ENCODE assay signal across 1 cellular context in genomic region chr1:245337829-245338484, GRCh38.
A peak's percentile ranks its signal among the peaks of the same experiment; 100 is the strongest.
TF ChIP-seq lines count a peak whose summit lies in the region.

No MANE protein-coding gene starts in this region.

TF ChIP-seq in K562, 482 proteins besides CTCF, POLR2A, EP300 and RAD21 (continued from another document and continues in another):
- TF ChIP-seq, protein P1, sequence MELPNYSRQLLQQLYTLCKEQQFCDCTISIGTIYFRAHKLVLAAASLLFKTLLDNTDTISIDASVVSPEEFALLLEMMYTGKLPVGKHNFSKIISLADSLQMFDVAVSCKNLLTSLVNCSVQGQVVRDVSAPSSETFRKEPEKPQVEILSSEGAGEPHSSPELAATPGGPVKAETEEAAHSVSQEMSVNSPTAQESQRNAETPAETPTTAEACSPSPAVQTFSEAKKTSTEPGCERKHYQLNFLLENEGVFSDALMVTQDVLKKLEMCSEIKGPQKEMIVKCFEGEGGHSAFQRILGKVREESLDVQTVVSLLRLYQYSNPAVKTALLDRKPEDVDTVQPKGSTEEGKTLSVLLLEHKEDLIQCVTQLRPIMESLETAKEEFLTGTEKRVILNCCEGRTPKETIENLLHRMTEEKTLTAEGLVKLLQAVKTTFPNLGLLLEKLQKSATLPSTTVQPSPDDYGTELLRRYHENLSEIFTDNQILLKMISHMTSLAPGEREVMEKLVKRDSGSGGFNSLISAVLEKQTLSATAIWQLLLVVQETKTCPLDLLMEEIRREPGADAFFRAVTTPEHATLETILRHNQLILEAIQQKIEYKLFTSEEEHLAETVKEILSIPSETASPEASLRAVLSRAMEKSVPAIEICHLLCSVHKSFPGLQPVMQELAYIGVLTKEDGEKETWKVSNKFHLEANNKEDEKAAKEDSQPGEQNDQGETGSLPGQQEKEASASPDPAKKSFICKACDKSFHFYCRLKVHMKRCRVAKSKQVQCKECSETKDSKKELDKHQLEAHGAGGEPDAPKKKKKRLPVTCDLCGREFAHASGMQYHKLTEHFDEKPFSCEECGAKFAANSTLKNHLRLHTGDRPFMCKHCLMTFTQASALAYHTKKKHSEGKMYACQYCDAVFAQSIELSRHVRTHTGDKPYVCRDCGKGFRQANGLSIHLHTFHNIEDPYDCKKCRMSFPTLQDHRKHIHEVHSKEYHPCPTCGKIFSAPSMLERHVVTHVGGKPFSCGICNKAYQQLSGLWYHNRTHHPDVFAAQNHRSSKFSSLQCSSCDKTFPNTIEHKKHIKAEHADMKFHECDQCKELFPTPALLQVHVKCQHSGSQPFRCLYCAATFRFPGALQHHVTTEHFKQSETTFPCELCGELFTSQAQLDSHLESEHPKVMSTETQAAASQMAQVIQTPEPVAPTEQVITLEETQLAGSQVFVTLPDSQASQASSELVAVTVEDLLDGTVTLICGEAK (IDR thresholded peaks at IDR 0.05): peak; percentile 100
- TF ChIP-seq, protein P1 (CRISPR knock-in tag; IDR thresholded peaks at IDR 0.05): peak; percentile 99
- TF ChIP-seq, protein P2, sequence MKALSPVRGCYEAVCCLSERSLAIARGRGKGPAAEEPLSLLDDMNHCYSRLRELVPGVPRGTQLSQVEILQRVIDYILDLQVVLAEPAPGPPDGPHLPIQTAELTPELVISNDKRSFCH (CRISPR knock-in tag; IDR thresholded peaks at IDR 0.05): no peak
- TF ChIP-seq, protein P2 (tag; IDR thresholded peaks at IDR 0.05): no peak
- TF ChIP-seq PHF20 (IDR thresholded peaks at IDR 0.05; ENCODE audit: partially characterized antibody): no peak
- TF ChIP-seq PTTG1 (tag; IDR thresholded peaks at IDR 0.05; ENCODE audit: low read depth): peak; percentile 36; the same call in 1 of the 2 replicates
- TF ChIP-seq RCOR1 (IDR thresholded peaks at IDR 0.05; ENCODE audit: borderline replicate concordance in 1 of 2, low read depth in 2 of 2, low read length in 2 of 2): peak; percentile 70 to 95; a peak in 3 of 4 replicates
- TF ChIP-seq CBX8 (IDR thresholded peaks at IDR 0.05; ENCODE audit: borderline replicate concordance, extremely low read depth, low read depth, low read length, poor library complexity, severe bottlenecking): no peak
- no peak for TF ChIP-seq CEBPG (CRISPR knock-in tag; IDR thresholded peaks at IDR 0.05)
- no peak for TF ChIP-seq CEBPG (tag; conservative IDR thresholded peaks at IDR 0.05 in 1 of 2, IDR thresholded peaks at IDR 0.05 in 1 of 2)
- TF ChIP-seq, protein P3, sequence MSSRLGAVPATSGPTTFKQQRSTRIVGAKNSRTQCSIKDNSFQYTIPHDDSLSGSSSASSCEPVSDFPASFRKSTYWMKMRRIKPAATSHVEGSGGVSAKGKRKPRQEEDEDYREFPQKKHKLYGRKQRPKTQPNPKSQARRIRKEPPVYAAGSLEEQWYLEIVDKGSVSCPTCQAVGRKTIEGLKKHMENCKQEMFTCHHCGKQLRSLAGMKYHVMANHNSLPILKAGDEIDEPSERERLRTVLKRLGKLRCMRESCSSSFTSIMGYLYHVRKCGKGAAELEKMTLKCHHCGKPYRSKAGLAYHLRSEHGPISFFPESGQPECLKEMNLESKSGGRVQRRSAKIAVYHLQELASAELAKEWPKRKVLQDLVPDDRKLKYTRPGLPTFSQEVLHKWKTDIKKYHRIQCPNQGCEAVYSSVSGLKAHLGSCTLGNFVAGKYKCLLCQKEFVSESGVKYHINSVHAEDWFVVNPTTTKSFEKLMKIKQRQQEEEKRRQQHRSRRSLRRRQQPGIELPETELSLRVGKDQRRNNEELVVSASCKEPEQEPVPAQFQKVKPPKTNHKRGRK (tag; IDR thresholded peaks at IDR 0.05): no peak
- TF ChIP-seq ZNF354B (CRISPR knock-in tag; IDR thresholded peaks at IDR 0.05): no peak
- TF ChIP-seq ETV1 (tag; conservative IDR thresholded peaks at IDR 0.05; ENCODE audit: low read depth): no peak
- TF ChIP-seq STAG1 (CRISPR knock-in tag; IDR thresholded peaks at IDR 0.05; ENCODE audit: borderline replicate concordance): no peak
- no peak for TF ChIP-seq KAT7 (CRISPR knock-in tag; IDR thresholded peaks at IDR 0.05; ENCODE audit: borderline replicate concordance)
- TF ChIP-seq FOXJ3 (CRISPR knock-in tag; IDR thresholded peaks at IDR 0.05): no peak
- TF ChIP-seq ZFP36 (IDR thresholded peaks at IDR 0.05; ENCODE audit: low read depth, low read length, partially characterized antibody): no peak
- TF ChIP-seq MIER1 (IDR thresholded peaks at IDR 0.05; ENCODE audit: low read depth): no peak
- TF ChIP-seq ZNF407 (IDR thresholded peaks at IDR 0.05; ENCODE audit: low read depth): no peak
- no peak for TF ChIP-seq YBX1 (IDR thresholded peaks at IDR 0.05)
- TF ChIP-seq MAFF (IDR thresholded peaks at IDR 0.05; ENCODE audit: low read length): peak; percentile 28; the same call in 1 of the 2 replicates
- TF ChIP-seq TSC22D4 (tag; IDR thresholded peaks at IDR 0.05): no peak
- TF ChIP-seq, protein P4, sequence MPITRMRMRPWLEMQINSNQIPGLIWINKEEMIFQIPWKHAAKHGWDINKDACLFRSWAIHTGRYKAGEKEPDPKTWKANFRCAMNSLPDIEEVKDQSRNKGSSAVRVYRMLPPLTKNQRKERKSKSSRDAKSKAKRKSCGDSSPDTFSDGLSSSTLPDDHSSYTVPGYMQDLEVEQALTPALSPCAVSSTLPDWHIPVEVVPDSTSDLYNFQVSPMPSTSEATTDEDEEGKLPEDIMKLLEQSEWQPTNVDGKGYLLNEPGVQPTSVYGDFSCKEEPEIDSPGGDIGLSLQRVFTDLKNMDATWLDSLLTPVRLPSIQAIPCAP (CRISPR knock-in tag; IDR thresholded peaks at IDR 0.05; ENCODE audit: borderline replicate concordance): no peak
- TF ChIP-seq, protein P5, sequence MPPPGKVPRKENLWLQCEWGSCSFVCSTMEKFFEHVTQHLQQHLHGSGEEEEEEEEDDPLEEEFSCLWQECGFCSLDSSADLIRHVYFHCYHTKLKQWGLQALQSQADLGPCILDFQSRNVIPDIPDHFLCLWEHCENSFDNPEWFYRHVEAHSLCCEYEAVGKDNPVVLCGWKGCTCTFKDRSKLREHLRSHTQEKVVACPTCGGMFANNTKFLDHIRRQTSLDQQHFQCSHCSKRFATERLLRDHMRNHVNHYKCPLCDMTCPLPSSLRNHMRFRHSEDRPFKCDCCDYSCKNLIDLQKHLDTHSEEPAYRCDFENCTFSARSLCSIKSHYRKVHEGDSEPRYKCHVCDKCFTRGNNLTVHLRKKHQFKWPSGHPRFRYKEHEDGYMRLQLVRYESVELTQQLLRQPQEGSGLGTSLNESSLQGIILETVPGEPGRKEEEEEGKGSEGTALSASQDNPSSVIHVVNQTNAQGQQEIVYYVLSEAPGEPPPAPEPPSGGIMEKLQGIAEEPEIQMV (tag; conservative IDR thresholded peaks at IDR 0.05; ENCODE audit: low read depth): no peak
- TF ChIP-seq RBM25 (IDR thresholded peaks at IDR 0.05; ENCODE audit: low read depth, low read length, severe bottlenecking): no peak
- TF ChIP-seq XRCC4 (IDR thresholded peaks at IDR 0.05; ENCODE audit: extremely low read depth, insufficient read depth, insufficient read length): no peak
- no peak for TF ChIP-seq ZNF586 (CRISPR knock-in tag; conservative IDR thresholded peaks at IDR 0.05)
- TF ChIP-seq, protein P6, sequence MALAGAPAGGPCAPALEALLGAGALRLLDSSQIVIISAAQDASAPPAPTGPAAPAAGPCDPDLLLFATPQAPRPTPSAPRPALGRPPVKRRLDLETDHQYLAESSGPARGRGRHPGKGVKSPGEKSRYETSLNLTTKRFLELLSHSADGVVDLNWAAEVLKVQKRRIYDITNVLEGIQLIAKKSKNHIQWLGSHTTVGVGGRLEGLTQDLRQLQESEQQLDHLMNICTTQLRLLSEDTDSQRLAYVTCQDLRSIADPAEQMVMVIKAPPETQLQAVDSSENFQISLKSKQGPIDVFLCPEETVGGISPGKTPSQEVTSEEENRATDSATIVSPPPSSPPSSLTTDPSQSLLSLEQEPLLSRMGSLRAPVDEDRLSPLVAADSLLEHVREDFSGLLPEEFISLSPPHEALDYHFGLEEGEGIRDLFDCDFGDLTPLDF (CRISPR knock-in tag; IDR thresholded peaks at IDR 0.05): no peak
- no peak for TF ChIP-seq ZNF584 (CRISPR knock-in tag; IDR thresholded peaks at IDR 0.05; ENCODE audit: low read depth)
- TF ChIP-seq ZNF436 (CRISPR knock-in tag; IDR thresholded peaks at IDR 0.05): no peak
- TF ChIP-seq ASH1L (IDR thresholded peaks at IDR 0.05; ENCODE audit: borderline replicate concordance, low read depth, partially characterized antibody): no peak
- TF ChIP-seq BRD9 (IDR thresholded peaks at IDR 0.05; ENCODE audit: low read depth, partially characterized antibody): no peak
- peak; percentile 92 for TF ChIP-seq PML (IDR thresholded peaks at IDR 0.05; ENCODE audit: low read length)
- no peak for TF ChIP-seq ZNF143 (CRISPR knock-in tag; IDR thresholded peaks at IDR 0.05)
- TF ChIP-seq CEBPB (tag; IDR thresholded peaks at IDR 0.05): no peak
- peak; percentile 95 for TF ChIP-seq SMARCA4 (IDR thresholded peaks at IDR 0.05)
